8 cellular contexts compared by ENCODE assay signal in the genomic region with DNA sequence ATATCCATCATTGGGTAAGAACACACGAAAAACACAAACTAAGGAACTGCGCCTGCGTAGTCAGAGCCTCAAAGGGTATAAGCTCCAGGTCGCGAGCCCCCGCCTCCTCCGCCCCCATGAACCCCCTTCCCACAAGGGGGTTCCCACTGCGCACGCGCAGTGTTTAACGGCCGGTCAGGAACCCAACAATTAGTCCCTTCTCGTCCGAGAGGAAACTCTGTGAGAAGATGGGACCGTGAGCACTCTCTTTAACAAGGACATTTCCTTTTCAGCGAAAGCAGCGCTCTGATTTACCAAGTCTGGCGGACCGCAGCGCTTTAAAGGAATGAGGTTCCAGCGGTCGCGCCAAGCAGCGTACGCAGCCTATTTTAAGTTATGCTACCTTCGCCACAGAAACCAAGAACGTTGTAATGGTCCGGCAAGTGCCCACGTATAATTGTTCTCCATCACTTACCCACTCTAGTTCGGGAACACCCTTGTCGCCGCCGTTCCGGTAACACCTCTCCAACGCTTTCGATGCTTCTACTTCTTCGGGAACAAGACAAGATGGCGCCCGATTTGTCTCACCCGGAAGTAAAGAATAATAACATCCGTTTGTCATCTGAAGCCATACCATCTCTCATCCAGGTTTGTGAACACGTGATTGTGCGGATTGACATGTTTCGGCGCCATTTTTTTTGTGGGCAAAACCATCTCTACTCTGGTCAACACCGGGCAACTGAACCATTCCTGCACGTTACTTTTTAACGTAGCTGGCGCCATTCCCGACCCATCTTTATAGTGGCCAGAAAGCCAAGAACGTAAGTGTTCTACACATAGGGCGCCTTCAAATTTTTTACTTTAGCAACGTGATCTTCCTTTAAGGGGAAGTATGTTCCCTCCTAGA. TPM values are rescaled to one million over a fixed set of nuclear protein-coding genes. Genes with fewer than 3 reads are reported as not detected.
DNase-seq lines count a peak whose midpoint lies in the region; ATAC-seq and TF ChIP-seq lines count a peak whose summit lies in the region.

A gene with protein sequence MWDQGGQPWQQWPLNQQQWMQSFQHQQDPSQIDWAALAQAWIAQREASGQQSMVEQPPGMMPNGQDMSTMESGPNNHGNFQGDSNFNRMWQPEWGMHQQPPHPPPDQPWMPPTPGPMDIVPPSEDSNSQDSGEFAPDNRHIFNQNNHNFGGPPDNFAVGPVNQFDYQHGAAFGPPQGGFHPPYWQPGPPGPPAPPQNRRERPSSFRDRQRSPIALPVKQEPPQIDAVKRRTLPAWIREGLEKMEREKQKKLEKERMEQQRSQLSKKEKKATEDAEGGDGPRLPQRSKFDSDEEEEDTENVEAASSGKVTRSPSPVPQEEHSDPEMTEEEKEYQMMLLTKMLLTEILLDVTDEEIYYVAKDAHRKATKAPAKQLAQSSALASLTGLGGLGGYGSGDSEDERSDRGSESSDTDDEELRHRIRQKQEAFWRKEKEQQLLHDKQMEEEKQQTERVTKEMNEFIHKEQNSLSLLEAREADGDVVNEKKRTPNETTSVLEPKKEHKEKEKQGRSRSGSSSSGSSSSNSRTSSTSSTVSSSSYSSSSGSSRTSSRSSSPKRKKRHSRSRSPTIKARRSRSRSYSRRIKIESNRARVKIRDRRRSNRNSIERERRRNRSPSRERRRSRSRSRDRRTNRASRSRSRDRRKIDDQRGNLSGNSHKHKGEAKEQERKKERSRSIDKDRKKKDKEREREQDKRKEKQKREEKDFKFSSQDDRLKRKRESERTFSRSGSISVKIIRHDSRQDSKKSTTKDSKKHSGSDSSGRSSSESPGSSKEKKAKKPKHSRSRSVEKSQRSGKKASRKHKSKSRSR (minus strand): TSS at position 548 of the 886 bp plus-strand sequence. CDS start 10,649 bp downstream, outside the sequence.

- TF ChIP-seq CTCF in epithelial cell of esophagus (IDR thresholded peaks at IDR 0.05; ENCODE audit: insufficient read depth, low read depth, low read length, missing control alignments), result no peak

- H3K4me3 Mint-ChIP-seq in IgD-negative memory B cell, result peak within 1 kb of the TSS; percentile 93 to 99 (median 98)

- no peaks in the 10 kb centered on the region for H3K27me3 Mint-ChIP-seq in IgD-negative memory B cell

- peaks cover 45% of the 10 kb centered on the region for H3K4me1 ChIP-seq in mononuclear cell (ENCODE audit: insufficient read depth, low read length)

- peak within 1 kb of the TSS; percentile 95 to 100 (median 98) for H3K27ac Mint-ChIP-seq in IgD-negative memory B cell

- peak; percentile 86 for ATAC-seq in GM21529 (IDR thresholded peaks at IDR 0.05; ENCODE audit: unreplicated experiment)

- H3K4me3 ChIP-seq in epithelial cell of esophagus (ENCODE audit: low read length) (peak within 1 kb of the TSS; percentile 87), mononuclear cell (ENCODE audit: low read length) (peak within 1 kb of the TSS; percentile 100)

- H3K9me3 Mint-ChIP-seq in IgD-negative memory B cell, result no peaks in the 10 kb centered on the region

- no peaks in the 10 kb centered on the region for H3K9me3 ChIP-seq in mononuclear cell (ENCODE audit: low read depth, low read length)

- DNase-seq in DMS 273 treated with DMSO at 0.1 percent for 48 hours (lab: John Stamatoyannopoulos, UW) (peak; percentile 98), OCI-M2 (lab: John Stamatoyannopoulos, UW; ENCODE audit: unreplicated experiment) (peak; percentile 87), activated T-cell treated with anti-CD3 and anti-CD28 coated beads for 4 hours (peak; percentile 82), epithelial cell of esophagus (ENCODE audit: low read depth) (peak; percentile 99)
- peak; percentile 67 to 72 for DNase-seq in stimulated activated CD8-positive, alpha-beta memory T cell treated with anti-CD3 and anti-CD28 coated beads, Interleukin-4, amount 100 ng/mL, for 1 hour (ENCODE audit: low read depth in 2 of 2, low spot score in 1 of 2)

- H3K4me1 Mint-ChIP-seq in IgD-negative memory B cell, result peaks cover 47 to 56% (median 50%) of the 10 kb centered on the region in 3 donors

- H3K36me3 Mint-ChIP-seq in IgD-negative memory B cell, result peaks cover 4% of the 10 kb centered on the region

- no peaks in the 10 kb centered on the region for H3K27me3 ChIP-seq in mononuclear cell (ENCODE audit: insufficient read depth, low read length)

RNA-seq across cellular contexts. Expression of the gene that starts here (rescaled TPM):
- polyA plus RNA-seq in IgD-negative memory B cell, result 87.9 TPM
- 364 TPM for total RNA-seq in mononuclear cell

Comparison
In these comparisons a context has a peak if more than half of its experiments do, and no peak if none do; other contexts are left out.
1. Peak in every context shown above with its lines: DNase-seq, ATAC-seq and H3K4me3 ChIP-seq.